ENCODE assay signal across 9 cellular contexts in the genomic region with DNA sequence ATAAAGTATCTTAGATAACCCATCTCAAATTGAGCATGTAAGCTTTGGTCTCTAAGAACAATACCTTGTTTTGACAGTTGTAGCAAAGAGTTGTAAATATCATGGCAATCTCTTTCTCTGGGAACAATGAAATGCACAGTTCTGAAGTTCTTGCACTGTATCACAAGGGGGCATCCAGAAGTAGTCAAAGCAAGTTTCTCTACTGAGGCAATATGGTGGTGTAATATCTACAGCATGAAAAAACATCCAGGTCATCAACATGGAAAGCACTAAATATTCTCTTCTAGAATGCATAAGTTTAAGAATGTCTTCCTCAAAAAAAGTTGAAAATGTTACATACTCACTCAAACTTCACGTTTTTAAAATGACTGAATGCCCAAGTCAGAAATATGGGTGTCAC. TPM values are rescaled to one million over a fixed set of nuclear protein-coding genes. Genes with fewer than 3 reads are reported as not detected.
A peak's percentile ranks its signal among the peaks of the same experiment; 100 is the strongest.
DNase-seq lines count a peak whose midpoint lies in the region; ATAC-seq and TF ChIP-seq lines count a peak whose summit lies in the region.
"Had no signal": no experiment of that assay in that cellular context is flagged by ENCODE, and none has a peak within 500 bp of the region (broad histone marks: within the 10 kb centered on the region; RNA-seq: fewer than 3 reads in every experiment).

No MANE protein-coding gene starts in this region.

- H3K27ac ChIP-seq in MM.1S (ENCODE audit: low read length), result no peak overlapping the region

- CTCF ChIA-PET in activated CD4-positive, alpha-beta T cell treated with anti-CD3 and anti-CD28 coated beads for 36 hours (lab: Charles Lee), result no interaction called here

- H3K9me2 ChIP-seq in MM.1S (replicated peaks; ENCODE audit: insufficient read depth, low read length), result no peaks in the 10 kb centered on the region

- no peaks in the 10 kb centered on the region for H3K27me3 Mint-ChIP-seq in activated CD4-positive, alpha-beta T cell treated with anti-CD3 and anti-CD28 coated beads for 36 hours
- H3K27me3 Mint-ChIP-seq in activated CD4-positive, alpha-beta T cell treated with anti-CD3 and anti-CD28 coated beads, Interleukin-2, amount 10 ng/mL, durations not matched to agents 24 days and 14 days, result no peaks in the 10 kb centered on the region
- H3K27me3 Mint-ChIP-seq in chondrocyte (ENCODE audit: low read depth) (no peaks in the 10 kb centered on the region), osteocyte (ENCODE audit: unreplicated experiment) (no peaks in the 10 kb centered on the region)

- H3K36me3 ChIP-seq in MM.1S (replicated peaks; ENCODE audit: insufficient read depth, low read length), result no peaks in the 10 kb centered on the region

- H3F3A ChIP-seq in MM.1S (ENCODE audit: insufficient read depth, low read length), result no peaks in the 10 kb centered on the region

- H3K4me3 ChIP-seq in MM.1S (ENCODE audit: low read length), result no peak overlapping the region

- no peak for DNase-seq in activated CD4-positive, alpha-beta T cell treated with anti-CD3 and anti-CD28 coated beads for 36 hours
- DNase-seq in activated CD4-positive, alpha-beta T cell treated with anti-CD3 and anti-CD28 coated beads, Interleukin-2, amount 10 ng/mL, durations not matched to agents 24 days and 14 days, result no peak
- DNase-seq in MM.1S (no peak), chondrocyte (ENCODE audit: low spot score) (no peak), osteocyte (ENCODE audit: extremely low spot score, unreplicated experiment) (no peak), Right ventricle myocardium superior (no peak)
- DNase-seq: head of caudate nucleus had no signal

- H3K27me3 ChIP-seq in MM.1S (replicated peaks; ENCODE audit: insufficient read depth, low read length), result no peaks in the 10 kb centered on the region

- H3K36me3 Mint-ChIP-seq in activated CD4-positive, alpha-beta T cell treated with anti-CD3 and anti-CD28 coated beads for 36 hours (ENCODE audit: low read depth), result peaks cover 35% of the 10 kb centered on the region
- H3K36me3 Mint-ChIP-seq in activated CD4-positive, alpha-beta T cell treated with anti-CD3 and anti-CD28 coated beads, Interleukin-2, amount 10 ng/mL, durations not matched to agents 24 days and 14 days (ENCODE audit: low read depth), result peaks cover 35% of the 10 kb centered on the region
- H3K36me3 Mint-ChIP-seq in chondrocyte (ENCODE audit: low read depth), result peaks cover 19% of the 10 kb centered on the region
- H3K36me3 Mint-ChIP-seq in osteocyte (ENCODE audit: unreplicated experiment), result peaks cover 39% of the 10 kb centered on the region

- no peak overlapping the region for H3K9ac ChIP-seq in MM.1S (ENCODE audit: low read length)

- H3K4me1 ChIP-seq in MM.1S (ENCODE audit: low read length), result no peaks in the 10 kb centered on the region

- H3K9me3 ChIP-seq in MM.1S (replicated peaks; ENCODE audit: insufficient read depth, low read length), result no peaks in the 10 kb centered on the region

- no peaks in the 10 kb centered on the region for H3K79me2 ChIP-seq in MM.1S (ENCODE audit: low read length)

- H3K27ac Mint-ChIP-seq in activated CD4-positive, alpha-beta T cell treated with anti-CD3 and anti-CD28 coated beads for 36 hours, result no peak overlapping the region
- no peak overlapping the region for H3K27ac Mint-ChIP-seq in activated CD4-positive, alpha-beta T cell treated with anti-CD3 and anti-CD28 coated beads, Interleukin-2, amount 10 ng/mL, durations not matched to agents 24 days and 14 days
- H3K27ac Mint-ChIP-seq in chondrocyte (ENCODE audit: unreplicated experiment) (no peak overlapping the region), osteocyte (ENCODE audit: unreplicated experiment) (no peak overlapping the region)

- H3K4me1 Mint-ChIP-seq in activated CD4-positive, alpha-beta T cell treated with anti-CD3 and anti-CD28 coated beads for 36 hours, result no peaks in the 10 kb centered on the region
- H3K4me1 Mint-ChIP-seq in activated CD4-positive, alpha-beta T cell treated with anti-CD3 and anti-CD28 coated beads, Interleukin-2, amount 10 ng/mL, durations not matched to agents 24 days and 14 days, result no peaks in the 10 kb centered on the region
- H3K4me1 Mint-ChIP-seq in chondrocyte (ENCODE audit: low read depth) (no peaks in the 10 kb centered on the region), osteocyte (ENCODE audit: unreplicated experiment) (no peaks in the 10 kb centered on the region)

- H3K9me3 Mint-ChIP-seq in activated CD4-positive, alpha-beta T cell treated with anti-CD3 and anti-CD28 coated beads for 36 hours (ENCODE audit: low read depth), result no peaks in the 10 kb centered on the region
- no peaks in the 10 kb centered on the region for H3K9me3 Mint-ChIP-seq in activated CD4-positive, alpha-beta T cell treated with anti-CD3 and anti-CD28 coated beads, Interleukin-2, amount 10 ng/mL, durations not matched to agents 24 days and 14 days
- no peaks in the 10 kb centered on the region for H3K9me3 Mint-ChIP-seq in chondrocyte (ENCODE audit: low read depth)
- H3K9me3 Mint-ChIP-seq in osteocyte (ENCODE audit: unreplicated experiment), result no peaks in the 10 kb centered on the region

- no peak overlapping the region for H3K4me3 Mint-ChIP-seq in activated CD4-positive, alpha-beta T cell treated with anti-CD3 and anti-CD28 coated beads for 36 hours
- no peak overlapping the region for H3K4me3 Mint-ChIP-seq in activated CD4-positive, alpha-beta T cell treated with anti-CD3 and anti-CD28 coated beads, Interleukin-2, amount 10 ng/mL, durations not matched to agents 24 days and 14 days
- no peak overlapping the region for H3K4me3 Mint-ChIP-seq in chondrocyte (ENCODE audit: unreplicated experiment)
- H3K4me3 Mint-ChIP-seq in osteocyte (ENCODE audit: unreplicated experiment), result no peak overlapping the region

- POLR2A ChIA-PET in activated CD4-positive, alpha-beta T cell treated with anti-CD3 and anti-CD28 coated beads for 36 hours (lab: Charles Lee), result interaction anchor here (0.6 kb wide), 1 partner anchor 37 kb away, joined by 7 read pairs; no protein-coding TSS in a partner anchor

- ATAC-seq in activated CD4-positive, alpha-beta T cell treated with anti-CD3 and anti-CD28 coated beads for 36 hours, result peak; percentile 84
- ATAC-seq in HG03108 (IDR thresholded peaks at IDR 0.05; ENCODE audit: unreplicated experiment) (no peak), GM21528 (IDR thresholded peaks at IDR 0.05; ENCODE audit: low FRiP score, unreplicated experiment) (no peak), Right ventricle myocardium superior (ENCODE audit: poor library complexity) (no peak)

- no peaks in the 10 kb centered on the region for H4K20me1 ChIP-seq in MM.1S (ENCODE audit: insufficient read depth, low read length)

- intact Hi-C loops in activated CD4-positive, alpha-beta T cell treated with anti-CD3 and anti-CD28 coated beads for 36 hours (cut with DNase I, micrococcal nuclease), result loop anchor here in 1 of 2 experiments (1.0 to 2.0 kb wide), 2 partner anchors 20 to 107 kb away; a partner anchor contains a TSS
- intact Hi-C loops in activated CD4-positive, alpha-beta T cell treated with anti-CD3 and anti-CD28 coated beads, Interleukin-2, amount 10 ng/mL, durations not matched to agents 24 days and 14 days (cut with micrococcal nuclease), result loop anchor here (2.0 kb wide), 1 partner anchor 19 kb away; a partner anchor contains a TSS
- intact Hi-C loops in Right ventricle myocardium superior (cut with DNase I), result no loop called here

- no peak overlapping the region for H2AFZ ChIP-seq in MM.1S (ENCODE audit: low read length)

- H3K4me2 ChIP-seq in MM.1S (ENCODE audit: low read depth, low read length), result no peak overlapping the region

- TF ChIP-seq CTCF in MM.1S (IDR thresholded peaks at IDR 0.05; ENCODE audit: low read length) (0 out of 2 replicates have a peak, but pooled peaks have one; percentile 14), chondrocyte (IDR thresholded peaks at IDR 0.05) (peak; percentile 50), osteocyte (IDR thresholded peaks at IDR 0.05) (peak; percentile 27)

RNA-seq across cellular contexts. Expression of a gene that starts 19.6 kb away (rescaled TPM):
- total RNA-seq in activated CD4-positive, alpha-beta T cell treated with anti-CD3 and anti-CD28 coated beads for 36 hours, result 10 to 100 TPM; 10.7 to 11.1 TPM
- total RNA-seq in activated CD4-positive, alpha-beta T cell treated with anti-CD3 and anti-CD28 coated beads, Interleukin-2, amount 10 ng/mL, durations not matched to agents 24 days and 14 days, result 15.7 and 16.2 TPM in 2 replicates
- 19.8 to 20.8 TPM (median 20.7 TPM) in 3 replicates for total RNA-seq in chondrocyte
- 19.5 and 19.6 TPM in 2 replicates for total RNA-seq in osteocyte
- 14.7 TPM for total RNA-seq in Right ventricle myocardium superior

RNA-seq across cellular contexts. Expression of a gene that starts 33.7 kb away (rescaled TPM):
- 100 to 1,000 TPM; 134 to 137 TPM for total RNA-seq in activated CD4-positive, alpha-beta T cell treated with anti-CD3 and anti-CD28 coated beads for 36 hours
- 143 and 149 TPM in 2 replicates for total RNA-seq in activated CD4-positive, alpha-beta T cell treated with anti-CD3 and anti-CD28 coated beads, Interleukin-2, amount 10 ng/mL, durations not matched to agents 24 days and 14 days
- total RNA-seq in chondrocyte (37.7 to 38.4 TPM (median 38.0 TPM) in 3 replicates), osteocyte (34.4 and 35.1 TPM in 2 replicates), Right ventricle myocardium superior (22.0 TPM)
